ENCODE assay signal across 14 cellular contexts in the genomic region with DNA sequence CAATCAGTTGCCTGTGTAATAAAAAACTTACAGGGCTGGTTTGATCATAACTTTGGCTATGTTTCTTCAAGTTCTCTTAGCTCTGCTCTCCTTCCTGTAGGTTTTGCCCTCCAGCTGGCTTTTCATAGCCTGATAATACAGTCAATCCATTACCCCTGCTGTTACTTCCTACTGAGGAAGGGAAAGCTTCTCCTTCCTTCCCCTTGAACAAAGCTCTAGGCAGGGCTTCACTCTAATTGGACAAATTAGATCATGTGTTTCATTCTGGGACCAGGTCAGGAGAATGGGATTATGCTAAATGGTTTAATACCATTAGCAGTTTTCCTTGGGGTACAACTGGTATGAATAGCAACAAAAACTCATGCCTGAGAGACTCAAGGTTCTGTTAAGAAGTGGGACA.
A peak's percentile ranks its signal among the peaks of the same experiment; 100 is the strongest.
DNase-seq lines count a peak whose midpoint lies in the region; ATAC-seq and TF ChIP-seq lines count a peak whose summit lies in the region.
"Had no signal": no experiment of that assay in that cellular context is flagged by ENCODE, and none has a peak within 500 bp of the region (broad histone marks: within the 10 kb centered on the region; RNA-seq: fewer than 3 reads in every experiment).

No MANE protein-coding gene starts in this region.

- BruUV-seq in A673 (replicated peaks; lab: Mats Ljungman, UMichigan): no TSS peak
- no TSS peak for BruUV-seq in PC-3 (replicated peaks; lab: Mats Ljungman, UMichigan)

- no peak overlapping the region for H3K27ac Mint-ChIP-seq in activated CD4-positive, alpha-beta memory T cell treated with anti-CD3 and anti-CD28 coated beads for 36 hours
- H3K27ac Mint-ChIP-seq: CD4-positive, CD25-positive, alpha-beta regulatory T cell had no signal

- H3K4me2 ChIP-seq in Loucy (ENCODE audit: low read depth, low read length, poor library complexity, severe bottlenecking) (no peak overlapping the region), PC-3 (ENCODE audit: low read length) (no peak overlapping the region), mesendoderm (ENCODE audit: low read length) (no peak overlapping the region)
- H3K4me2 ChIP-seq: BLaER1 treated with 17β-estradiol and CSF1 and Interleukin-3, amounts not matched to agents 10 nM and 100 nM had no signal

- no peaks in the 10 kb centered on the region for H3K36me3 ChIP-seq in A673 (ENCODE audit: insufficient read depth, low read length, poor library complexity, severe bottlenecking)
- no peaks in the 10 kb centered on the region for H3K36me3 ChIP-seq in Loucy (ENCODE audit: insufficient read depth, low read length)
- no peaks in the 10 kb centered on the region; the same call in 1 of the 2 replicates for H3K36me3 ChIP-seq in PC-3 (ENCODE audit: low read depth, low read length)
- no peaks in the 10 kb centered on the region for H3K36me3 ChIP-seq in mesendoderm (ENCODE audit: control insufficient read depth, insufficient read depth, low read length)
- H3K36me3 ChIP-seq: BLaER1 treated with 17β-estradiol and CSF1 and Interleukin-3, amounts not matched to agents 10 nM and 100 nM had no signal

- H2AK5ac ChIP-seq in mesendoderm (ENCODE audit: low read length): no peak overlapping the region

- H3K4ac ChIP-seq in mesendoderm (ENCODE audit: low read depth, low read length): no peak overlapping the region

- H3K4me1 ChIP-seq in A673 (ENCODE audit: insufficient read depth, low read length, poor library complexity, severe bottlenecking) (peaks cover 22% of the 10 kb centered on the region), Loucy (ENCODE audit: insufficient read depth, low read length, poor library complexity, severe bottlenecking) (peaks cover under 1% of the 10 kb centered on the region), PC-3 (ENCODE audit: insufficient read depth, low read length) (peaks cover 18% of the 10 kb centered on the region), mesendoderm (ENCODE audit: control insufficient read depth, low read depth, low read length) (no peaks in the 10 kb centered on the region)

- no peaks in the 10 kb centered on the region for H3K79me1 ChIP-seq in mesendoderm (ENCODE audit: low read length)

- DNase-seq in A673 (ENCODE audit: low spot score) (peak; percentile 92), PC-3 (no peak), mesendoderm (peak; percentile 74), dermis blood vessel endothelial cell (no peak), caudate nucleus (lab: John Stamatoyannopoulos, UW) (no peak)
- no peak for DNase-seq in activated CD4-positive, alpha-beta memory T cell treated with anti-CD3 and anti-CD28 coated beads for 36 hours
- DNase-seq: 8988T; ACHN; Calu3; CD4-positive, CD25-positive, alpha-beta regulatory T cell; DMS 273 treated with DMSO at 0.1 percent for 48 hours had no signal

- no peak overlapping the region for H3K23ac ChIP-seq in mesendoderm (ENCODE audit: low read length)

- H3K4me3 ChIP-seq in A673 (ENCODE audit: low read depth, low read length, poor library complexity, severe bottlenecking): no peak overlapping the region
- H3K4me3 ChIP-seq in Loucy (ENCODE audit: low read length, poor library complexity, severe bottlenecking): no peak overlapping the region
- H3K4me3 ChIP-seq in PC-3 (ENCODE audit: low read length): no peak overlapping the region
- H3K4me3 ChIP-seq in mesendoderm (ENCODE audit: low read length): no peak overlapping the region
- H3K4me3 ChIP-seq: BLaER1 treated with 17β-estradiol and CSF1 and Interleukin-3, amounts not matched to agents 10 nM and 100 nM had no signal

- no peak for ATAC-seq in PC-3
- ATAC-seq: HCT116 had no signal

- H4K20me1 ChIP-seq in Loucy (ENCODE audit: insufficient read depth, low read length, poor library complexity, severe bottlenecking) (no peaks in the 10 kb centered on the region), PC-3 (ENCODE audit: low read length) (no peaks in the 10 kb centered on the region)
- H4K20me1 ChIP-seq: BLaER1 treated with 17β-estradiol and CSF1 and Interleukin-3, amounts not matched to agents 10 nM and 100 nM had no signal

- no peak overlapping the region for H4K8ac ChIP-seq in mesendoderm (ENCODE audit: low read depth, low read length)

- no peak overlapping the region for H3K27ac ChIP-seq in A673 (ENCODE audit: low read depth, low read length, poor library complexity, severe bottlenecking)
- H3K27ac ChIP-seq in PC-3 (ENCODE audit: low read length): 0 out of 2 replicates have a peak overlapping the region, but pooled peaks have one; percentile 13
- no peak overlapping the region for H3K27ac ChIP-seq in mesendoderm (ENCODE audit: low read depth, low read length)
- H3K27ac ChIP-seq in caudate nucleus (ENCODE audit: low read depth, low read length): no peak overlapping the region
- H3K27ac ChIP-seq: BLaER1 treated with 17β-estradiol and CSF1 and Interleukin-3, amounts not matched to agents 10 nM and 100 nM had no signal

- no peaks in the 10 kb centered on the region for H3K4me1 Mint-ChIP-seq in activated CD4-positive, alpha-beta memory T cell treated with anti-CD3 and anti-CD28 coated beads for 36 hours (ENCODE audit: low read depth)
- H3K4me1 Mint-ChIP-seq: CD4-positive, CD25-positive, alpha-beta regulatory T cell had no signal

- POLR2A ChIA-PET in A673 (lab: Charles Lee; ENCODE audit: low non-redundant PET): no interaction called here
- POLR2A ChIA-PET in PC-3 (lab: Charles Lee; ENCODE audit: unreplicated experiment): no interaction called here
- POLR2A ChIA-PET in activated CD4-positive, alpha-beta memory T cell treated with anti-CD3 and anti-CD28 coated beads for 36 hours (lab: Charles Lee): no interaction called here

- H2BK15ac ChIP-seq in mesendoderm (replicated peaks; ENCODE audit: low read depth): no peak overlapping the region

- H3F3A ChIP-seq in Loucy (ENCODE audit: low read depth): no peaks in the 10 kb centered on the region
- peaks cover 4% of the 10 kb centered on the region for H3F3A ChIP-seq in PC-3 (ENCODE audit: low read length, unreplicated experiment)

- H2BK5ac ChIP-seq in mesendoderm (ENCODE audit: low read length): no peak overlapping the region

- H3K27me3 ChIP-seq in A673 (replicated peaks; ENCODE audit: insufficient read depth, low read depth, low read length, poor library complexity) (no peaks in the 10 kb centered on the region), Loucy (ENCODE audit: insufficient read depth, low read length, poor library complexity, severe bottlenecking) (no peaks in the 10 kb centered on the region), PC-3 (ENCODE audit: low read length) (no peaks in the 10 kb centered on the region), mesendoderm (ENCODE audit: insufficient read depth, low read length, poor library complexity) (no peaks in the 10 kb centered on the region)
- H3K27me3 ChIP-seq: BLaER1 treated with 17β-estradiol and CSF1 and Interleukin-3, amounts not matched to agents 10 nM and 100 nM had no signal

- no peak overlapping the region for H3K4me3 Mint-ChIP-seq in activated CD4-positive, alpha-beta memory T cell treated with anti-CD3 and anti-CD28 coated beads for 36 hours
- H3K4me3 Mint-ChIP-seq: CD4-positive, CD25-positive, alpha-beta regulatory T cell had no signal

- H2BK120ac ChIP-seq in mesendoderm (ENCODE audit: low read depth, low read length): no peak overlapping the region

- CTCF ChIA-PET in A673 (lab: Charles Lee) (interaction anchor here (0.6 to 3.4 kb wide), 4 partner anchors 99 to 232 kb away, joined by 3 to 26 read pairs (median 14); no protein-coding TSS in a partner anchor), PC-3 (lab: Charles Lee) (interaction anchor here (3.0 kb wide), 1 partner anchor 98 kb away, joined by 13 read pairs; no protein-coding TSS in a partner anchor)
- CTCF ChIA-PET in activated CD4-positive, alpha-beta memory T cell treated with anti-CD3 and anti-CD28 coated beads for 36 hours (lab: Charles Lee): interaction anchor here (0.7 to 6.5 kb wide), 4 partner anchors 13 to 233 kb away, joined by 3 to 78 read pairs (median 38); no protein-coding TSS in a partner anchor

- H3K9me2 ChIP-seq in Loucy (replicated peaks; ENCODE audit: low read depth, low read length) (no peaks in the 10 kb centered on the region), PC-3 (replicated peaks; ENCODE audit: low read length) (no peaks in the 10 kb centered on the region)

- no peak overlapping the region for H4K5ac ChIP-seq in mesendoderm (ENCODE audit: low read length)

- H3K36me3 Mint-ChIP-seq in activated CD4-positive, alpha-beta memory T cell treated with anti-CD3 and anti-CD28 coated beads for 36 hours: no peaks in the 10 kb centered on the region
- H3K36me3 Mint-ChIP-seq: CD4-positive, CD25-positive, alpha-beta regulatory T cell had no signal

- peaks cover 15% of the 10 kb centered on the region for H3K27me3 Mint-ChIP-seq in activated CD4-positive, alpha-beta memory T cell treated with anti-CD3 and anti-CD28 coated beads for 36 hours

- no peak overlapping the region for H3K56ac ChIP-seq in mesendoderm (ENCODE audit: low read length)

- intact Hi-C loops in A673 (cut with micrococcal nuclease; ENCODE audit: unreplicated experiment): loop anchor here (1.0 kb wide), 1 partner anchor 98 kb away; no protein-coding TSS in a partner anchor
- intact Hi-C loops in PC-3 (cut with micrococcal nuclease): loop anchor here (1.0 kb wide), 1 partner anchor 12 kb away; no protein-coding TSS in a partner anchor
- intact Hi-C loops in activated CD4-positive, alpha-beta memory T cell treated with anti-CD3 and anti-CD28 coated beads for 36 hours (cut with micrococcal nuclease): no loop called here

- H3K9ac ChIP-seq in Loucy (ENCODE audit: low read depth, low read length, poor library complexity, severe bottlenecking): no peak overlapping the region
- no peak overlapping the region for H3K9ac ChIP-seq in PC-3 (ENCODE audit: low read length)
- no peak overlapping the region for H3K9ac ChIP-seq in mesendoderm (ENCODE audit: low read length)
- H3K9ac ChIP-seq: BLaER1 treated with 17β-estradiol and CSF1 and Interleukin-3, amounts not matched to agents 10 nM and 100 nM had no signal

- no peak overlapping the region for H3K18ac ChIP-seq in mesendoderm (ENCODE audit: low read length)

- TF ChIP-seq CTCF in A673 (conservative IDR thresholded peaks at IDR 0.05; ENCODE audit: low read depth, low read length): no peak
- TF ChIP-seq CTCF in Loucy (conservative IDR thresholded peaks at IDR 0.05; ENCODE audit: low read length): no peak
- no peak for TF ChIP-seq CTCF in PC-3 (conservative IDR thresholded peaks at IDR 0.05; ENCODE audit: low read depth, low read length)

- H3K9me3 ChIP-seq in A673 (ENCODE audit: low read depth, low read length, poor library complexity, severe bottlenecking) (no peaks in the 10 kb centered on the region), Loucy (ENCODE audit: insufficient read depth, low read depth, low read length) (no peaks in the 10 kb centered on the region), PC-3 (ENCODE audit: low read length) (no peaks in the 10 kb centered on the region)
- H3K9me3 ChIP-seq: BLaER1 treated with 17β-estradiol and CSF1 and Interleukin-3, amounts not matched to agents 10 nM and 100 nM had no signal

- no peaks in the 10 kb centered on the region for H3K9me3 Mint-ChIP-seq in activated CD4-positive, alpha-beta memory T cell treated with anti-CD3 and anti-CD28 coated beads for 36 hours

- H3K79me2 ChIP-seq in Loucy (ENCODE audit: insufficient read depth, low read length) (no peaks in the 10 kb centered on the region), PC-3 (ENCODE audit: low read length) (no peaks in the 10 kb centered on the region), mesendoderm (ENCODE audit: control insufficient read depth, insufficient read depth, low read length) (no peaks in the 10 kb centered on the region)

- peak overlapping the region; percentile 85 for H2AFZ ChIP-seq in Loucy (ENCODE audit: low read length)
- no peak overlapping the region for H2AFZ ChIP-seq in PC-3 (ENCODE audit: low read length)

Comparison
In these comparisons a context has a peak if more than half of its experiments do, and no peak if none do; other contexts are left out.
1. DNase-seq: peak in A673 (single experiment) and mesendoderm (single experiment); none in PC-3 (single experiment), dermis blood vessel endothelial cell (single experiment), caudate nucleus (0 of 61) and activated CD4-positive, alpha-beta memory T cell treated with anti-CD3 and anti-CD28 coated beads for 36 hours (single experiment).